8 cellular contexts compared by ENCODE assay signal in the genomic region with DNA sequence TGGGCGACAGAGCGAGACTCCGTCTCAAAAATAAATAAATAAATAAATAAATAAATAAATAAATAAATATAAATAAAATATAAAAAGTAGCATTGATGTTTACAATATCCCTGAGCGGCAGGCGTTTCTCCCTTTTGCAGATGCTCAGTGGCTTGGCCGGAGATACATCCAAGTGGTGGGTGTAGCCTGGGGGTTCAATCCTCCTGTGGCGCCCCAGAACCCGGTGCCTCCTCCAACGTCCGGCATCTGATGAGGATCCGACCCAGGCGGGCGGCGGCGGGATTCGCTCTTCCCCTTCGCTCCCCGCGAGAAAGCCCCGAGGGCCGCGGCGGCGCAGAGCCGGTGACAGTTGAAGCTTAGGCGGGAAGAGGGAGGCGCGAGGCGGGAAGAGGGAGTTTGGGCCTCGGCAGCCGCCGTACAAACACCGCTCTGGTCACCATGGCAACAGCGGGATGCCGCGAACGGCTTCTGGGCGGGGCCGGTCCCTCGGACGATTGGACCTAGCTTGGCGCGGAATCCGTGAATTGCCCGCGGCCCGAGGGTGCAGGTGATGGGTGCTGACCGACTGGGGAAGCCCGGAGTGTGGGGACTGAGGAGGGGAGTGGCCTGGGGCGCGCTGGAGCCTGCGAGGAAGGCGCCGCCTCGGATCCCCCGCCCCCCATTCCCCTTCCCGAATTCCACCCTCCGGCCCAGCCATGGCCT. TPM values are rescaled to one million over a fixed set of nuclear protein-coding genes. Genes with fewer than 3 reads are reported as not detected.
DNase-seq lines count a peak whose midpoint lies in the region; ATAC-seq and TF ChIP-seq lines count a peak whose summit lies in the region.

No MANE protein-coding gene starts in this region.

- 8% methylated on average over 21 of the region's 58 CpGs for WGBS in right lobe of liver (ENCODE audit: insufficient coverage, low coverage, low lambda C conversion rate, missing lambda C conversion rate)

- DNase-seq in NCI-H69 (lab: John Stamatoyannopoulos, UW) (peak; percentile 98), dermis microvascular lymphatic vessel endothelial cell (ENCODE audit: low read depth in 2 of 2) (peak; percentile 72 to 91), right lobe of liver (peak; percentile 94 to 96 (median 95))
- peak; percentile 87 to 91 for DNase-seq in activated CD4-positive, alpha-beta T cell treated with anti-CD3 and anti-CD28 coated beads, Interleukin-2, amount 50 U/mL, for 24 hours (ENCODE audit: low read depth in 1 of 2, low spot score in 1 of 2)
- peak; percentile 96 to 98 for DNase-seq in stimulated activated CD4-positive, alpha-beta T cell treated with anti-CD3 and anti-CD28 coated beads, Interleukin-2, amount 100 ng/mL, for 48 hours

- H3K27me3 ChIP-seq in right lobe of liver: no peaks in the 10 kb centered on the region

- TF ChIP-seq POLR2A in GM18526 (IDR thresholded peaks at IDR 0.05; ENCODE audit: extremely low read depth, insufficient read length) (peak; percentile 38), right lobe of liver (IDR thresholded peaks at IDR 0.05) (no peak)

- H3K27ac ChIP-seq in 22Rv1 (peak overlapping the region; percentile 71), right lobe of liver (peak overlapping the region in 1 of 3 donors; percentile 40)

- intact Hi-C loops in right lobe of liver (cut with DNase I): no loop called here

- ATAC-seq in HG03565 (IDR thresholded peaks at IDR 0.05; ENCODE audit: unreplicated experiment): peak; percentile 57
- peak; percentile 91 to 99 (median 96) for ATAC-seq in right lobe of liver

- H3K9me3 ChIP-seq in right lobe of liver: no peaks in the 10 kb centered on the region

- H3K4me3 ChIP-seq in right lobe of liver: peak overlapping the region; percentile 66 to 74 (median 69)

- no peak for TF ChIP-seq CTCF in 22Rv1 (IDR thresholded peaks at IDR 0.05)
- TF ChIP-seq CTCF in right lobe of liver (IDR thresholded peaks at IDR 0.05): no peak

- H3K4me1 ChIP-seq in right lobe of liver: peaks cover 0 to 4% (median 0%) of the 10 kb centered on the region in 4 donors

- no peaks in the 10 kb centered on the region for H3K36me3 ChIP-seq in right lobe of liver

RNA-seq across cellular contexts. Expression of a gene that starts 12.7 kb away (rescaled TPM):
- total RNA-seq in dermis microvascular lymphatic vessel endothelial cell (225 and 318 TPM in 2 replicates), right lobe of liver (100 to 1,000 TPM; 113 to 580 (median 345) TPM)

RNA-seq across cellular contexts. Expression of a gene that starts 21.8 kb away (rescaled TPM):
- not detected in 2 replicates for total RNA-seq in dermis microvascular lymphatic vessel endothelial cell
- total RNA-seq in right lobe of liver: not detected

RNA-seq across cellular contexts. Expression of a gene that starts 23.0 kb away (rescaled TPM):
- 214 and 244 TPM in 2 replicates for total RNA-seq in dermis microvascular lymphatic vessel endothelial cell
- total RNA-seq in right lobe of liver: 10 to 100 TPM; 43.1 to 59.7 (median 47.0) TPM

RNA-seq across cellular contexts. Expression of a gene that starts 29.8 kb away (rescaled TPM):
- total RNA-seq in dermis microvascular lymphatic vessel endothelial cell: not detected in 2 replicates
- total RNA-seq in right lobe of liver: not detected

RNA-seq across cellular contexts. Expression of a gene that starts 38.9 kb away (rescaled TPM):
- total RNA-seq in dermis microvascular lymphatic vessel endothelial cell: under 0.01 and 0.13 TPM in 2 replicates
- under 1 TPM; 0.37 to 0.68 (median 0.42) TPM for total RNA-seq in right lobe of liver
